ENCODE assay signal across 2 cellular contexts in the genomic region with DNA sequence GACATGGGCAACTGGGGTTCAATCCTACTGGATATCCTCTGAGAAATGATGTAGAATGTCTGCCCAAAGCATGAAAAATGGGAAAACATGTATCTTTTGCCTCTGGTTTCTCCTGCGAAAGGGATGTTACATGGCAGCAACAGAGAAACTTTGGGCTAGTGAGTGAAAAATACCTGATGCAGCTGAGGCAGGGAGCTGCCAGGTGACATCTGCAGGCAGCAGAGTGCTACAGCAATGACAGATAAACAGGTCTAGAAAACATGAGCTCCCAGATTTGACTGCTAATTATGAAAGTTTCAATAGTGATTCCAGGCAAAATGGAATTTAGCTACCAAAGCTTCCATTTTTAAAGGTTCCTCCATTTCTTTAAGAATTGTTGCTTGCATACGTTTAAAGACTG.
A peak's percentile ranks its signal among the peaks of the same experiment; 100 is the strongest.
TF ChIP-seq lines count a peak whose summit lies in the region.

No MANE protein-coding gene starts in this region.

TF ChIP-seq in GM12878, 131 proteins besides CTCF, POLR2A, EP300 and RAD21:
- no peak for TF ChIP-seq MEF2B (IDR thresholded peaks at IDR 0.05; ENCODE audit: partially characterized antibody, poor library complexity, severe bottlenecking)
- no peak for TF ChIP-seq DPF2 (IDR thresholded peaks at IDR 0.05)
- TF ChIP-seq RCOR1 (conservative IDR thresholded peaks at IDR 0.05; ENCODE audit: low read depth, low read length) = no peak
- no peak for TF ChIP-seq FOXM1 (IDR thresholded peaks at IDR 0.05; ENCODE audit: low read depth, low read length)
- TF ChIP-seq, protein P1, sequence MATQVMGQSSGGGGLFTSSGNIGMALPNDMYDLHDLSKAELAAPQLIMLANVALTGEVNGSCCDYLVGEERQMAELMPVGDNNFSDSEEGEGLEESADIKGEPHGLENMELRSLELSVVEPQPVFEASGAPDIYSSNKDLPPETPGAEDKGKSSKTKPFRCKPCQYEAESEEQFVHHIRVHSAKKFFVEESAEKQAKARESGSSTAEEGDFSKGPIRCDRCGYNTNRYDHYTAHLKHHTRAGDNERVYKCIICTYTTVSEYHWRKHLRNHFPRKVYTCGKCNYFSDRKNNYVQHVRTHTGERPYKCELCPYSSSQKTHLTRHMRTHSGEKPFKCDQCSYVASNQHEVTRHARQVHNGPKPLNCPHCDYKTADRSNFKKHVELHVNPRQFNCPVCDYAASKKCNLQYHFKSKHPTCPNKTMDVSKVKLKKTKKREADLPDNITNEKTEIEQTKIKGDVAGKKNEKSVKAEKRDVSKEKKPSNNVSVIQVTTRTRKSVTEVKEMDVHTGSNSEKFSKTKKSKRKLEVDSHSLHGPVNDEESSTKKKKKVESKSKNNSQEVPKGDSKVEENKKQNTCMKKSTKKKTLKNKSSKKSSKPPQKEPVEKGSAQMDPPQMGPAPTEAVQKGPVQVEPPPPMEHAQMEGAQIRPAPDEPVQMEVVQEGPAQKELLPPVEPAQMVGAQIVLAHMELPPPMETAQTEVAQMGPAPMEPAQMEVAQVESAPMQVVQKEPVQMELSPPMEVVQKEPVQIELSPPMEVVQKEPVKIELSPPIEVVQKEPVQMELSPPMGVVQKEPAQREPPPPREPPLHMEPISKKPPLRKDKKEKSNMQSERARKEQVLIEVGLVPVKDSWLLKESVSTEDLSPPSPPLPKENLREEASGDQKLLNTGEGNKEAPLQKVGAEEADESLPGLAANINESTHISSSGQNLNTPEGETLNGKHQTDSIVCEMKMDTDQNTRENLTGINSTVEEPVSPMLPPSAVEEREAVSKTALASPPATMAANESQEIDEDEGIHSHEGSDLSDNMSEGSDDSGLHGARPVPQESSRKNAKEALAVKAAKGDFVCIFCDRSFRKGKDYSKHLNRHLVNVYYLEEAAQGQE (IDR thresholded peaks at IDR 0.05; ENCODE audit: low read depth, low read length) = no peak
- no peak for TF ChIP-seq YY1 (IDR thresholded peaks at IDR 0.05; ENCODE audit: low read depth, low read length)
- TF ChIP-seq SIN3A (IDR thresholded peaks at IDR 0.05; ENCODE audit: low read depth, low read length) = no peak
- peak; percentile 60; the same call in 1 of the 2 replicates for TF ChIP-seq SMC3 (IDR thresholded peaks at IDR 0.05; ENCODE audit: borderline replicate concordance, low read length)
- TF ChIP-seq, protein P2, sequence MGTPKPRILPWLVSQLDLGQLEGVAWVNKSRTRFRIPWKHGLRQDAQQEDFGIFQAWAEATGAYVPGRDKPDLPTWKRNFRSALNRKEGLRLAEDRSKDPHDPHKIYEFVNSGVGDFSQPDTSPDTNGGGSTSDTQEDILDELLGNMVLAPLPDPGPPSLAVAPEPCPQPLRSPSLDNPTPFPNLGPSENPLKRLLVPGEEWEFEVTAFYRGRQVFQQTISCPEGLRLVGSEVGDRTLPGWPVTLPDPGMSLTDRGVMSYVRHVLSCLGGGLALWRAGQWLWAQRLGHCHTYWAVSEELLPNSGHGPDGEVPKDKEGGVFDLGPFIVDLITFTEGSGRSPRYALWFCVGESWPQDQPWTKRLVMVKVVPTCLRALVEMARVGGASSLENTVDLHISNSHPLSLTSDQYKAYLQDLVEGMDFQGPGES (IDR thresholded peaks at IDR 0.05) = no peak
TF ChIP-seq in GM12878: peak in this region for 1.

TF ChIP-seq in neural cell, 6 proteins besides CTCF, POLR2A, EP300 and RAD21:
- TF ChIP-seq, protein P1 (IDR thresholded peaks at IDR 0.05; ENCODE audit: borderline replicate concordance) = no peak
- peak; percentile 62 for TF ChIP-seq SMC3 (conservative IDR thresholded peaks at IDR 0.05; ENCODE audit: poor library complexity)
